1 cellular context compared by ENCODE assay signal in genomic region chr2:85410584-85411404, GRCh38.
TF ChIP-seq lines count a peak whose summit lies in the region.

No MANE protein-coding gene starts in this region.

TF ChIP-seq in IMR-90, 13 proteins besides CTCF, POLR2A, EP300 and RAD21:
- TF ChIP-seq MAZ (IDR thresholded peaks at IDR 0.05; ENCODE audit: borderline replicate concordance, low read depth, low read length) (no peak), ELK1 (IDR thresholded peaks at IDR 0.05; ENCODE audit: borderline replicate concordance, low read depth, low read length) (no peak), CEBPB (IDR thresholded peaks at IDR 0.05; ENCODE audit: low read depth, low read length) (no peak), CHD1 (IDR thresholded peaks at IDR 0.05; ENCODE audit: low read depth, low read length) (no peak), FOS (IDR thresholded peaks at IDR 0.05; ENCODE audit: low read depth, low read length) (no peak), BHLHE40 (IDR thresholded peaks at IDR 0.05; ENCODE audit: low read depth, low read length) (no peak), RCOR1 (IDR thresholded peaks at IDR 0.05; ENCODE audit: insufficient replicate concordance, low read length) (no peak), MXI1 (IDR thresholded peaks at IDR 0.05; ENCODE audit: borderline replicate concordance, low read depth, low read length) (no peak), USF2 (IDR thresholded peaks at IDR 0.05; ENCODE audit: low read depth, low read length) (no peak), NFE2L2 (IDR thresholded peaks at IDR 0.05; ENCODE audit: low read depth, low read length) (no peak)
TF ChIP-seq in IMR-90: peak in this region for 0.
